In genomic region chr6:34393968-34394305, GRCh38 we compare ENCODE assay signal across 17 cellular contexts. TPM values are rescaled to one million over a fixed set of nuclear protein-coding genes. Genes with fewer than 3 reads are reported as not detected.
DNase-seq lines count a peak whose midpoint lies in the region; ATAC-seq and TF ChIP-seq lines count a peak whose summit lies in the region.
"Had no signal": no experiment of that assay in that cellular context is flagged by ENCODE, and none has a peak within 500 bp of the region (broad histone marks: within the 10 kb centered on the region; RNA-seq: fewer than 3 reads in every experiment).

No MANE protein-coding gene starts in this region.

- H3K9me3 ChIP-seq in left ventricle myocardium inferior (replicated peaks), result peaks cover 7% of the 10 kb centered on the region
- peaks cover 3% of the 10 kb centered on the region; the same call in 1 of the 2 replicates for H3K9me3 ChIP-seq in PC-3 (ENCODE audit: low read length)
- no peaks in the 10 kb centered on the region for H3K9me3 ChIP-seq in BE2C
- H3K9me3 ChIP-seq: prostate gland, thoracic aorta had no signal

- CTCF ChIA-PET in PC-3 (lab: Charles Lee), result interaction anchor here (0.6 kb wide), 1 partner anchor 31 kb away, joined by 6 read pairs; no protein-coding TSS in a partner anchor

- H3K9me2 ChIP-seq in PC-3 (replicated peaks; ENCODE audit: low read length), result no peaks in the 10 kb centered on the region

- H3K4me3 ChIP-seq in left ventricle myocardium inferior (peak overlapping the region; percentile 97), PC-3 (ENCODE audit: low read length) (0 out of 2 replicates have a peak overlapping the region, but pooled peaks have one; percentile 18), BE2C (ENCODE audit: low read depth, low read length) (no peak overlapping the region)
- H3K4me3 ChIP-seq: prostate gland had no signal

- POLR2A ChIA-PET in PC-3 (lab: Charles Lee; ENCODE audit: unreplicated experiment), result no interaction called here

- H3K27ac ChIP-seq in left ventricle myocardium inferior (replicated peaks), result peak overlapping the region; percentile 99
- H3K27ac ChIP-seq in PC-3 (ENCODE audit: low read length), result no peak overlapping the region
- H3K27ac ChIP-seq: foreskin keratinocyte had no signal

- no peak overlapping the region for H2AFZ ChIP-seq in PC-3 (ENCODE audit: low read length)

- H3K27me3 Mint-ChIP-seq in glutamatergic neuron (ENCODE audit: unreplicated experiment), result peaks cover 6% of the 10 kb centered on the region
- no peaks in the 10 kb centered on the region for H3K27me3 Mint-ChIP-seq in stimulated activated naive B cell treated with anti-CD40 and anti-IgM and Interleukin-4, amounts not matched to agents 10 μg/mL and 1 μg/mL and 100 μg/mL, for 72 hours
- H3K27me3 Mint-ChIP-seq: activated CD4-positive, alpha-beta T cell treated with anti-CD3 and anti-CD28 coated beads, Interleukin-2, amount 10 ng/mL, durations not matched to agents 24 days and 14 days had no signal

- no peak for DNase-seq in left ventricle myocardium inferior
- no peak for DNase-seq in Right ventricle myocardium superior
- no peak for DNase-seq in PC-3
- DNase-seq in glutamatergic neuron, result no peak
- no peak for DNase-seq in stimulated activated naive B cell treated with anti-CD40 and anti-IgM and Interleukin-4, amounts not matched to agents 10 μg/mL and 1 μg/mL and 100 μg/mL, for 72 hours
- no peak for DNase-seq in BE2C
- DNase-seq: activated CD4-positive, alpha-beta T cell treated with anti-CD3 and anti-CD28 coated beads, Interleukin-2, amount 10 ng/mL, durations not matched to agents 24 days and 14 days; activated naive CD4-positive, alpha-beta T cell treated with anti-CD3 and anti-CD28 coated beads, Interleukin-2, amount 50 U/mL, for 16 hours; endodermal cell; foreskin keratinocyte; midbrain; NCI-H2029; RPMI8226 had no signal

- H3K4me3 Mint-ChIP-seq in glutamatergic neuron (ENCODE audit: unreplicated experiment), result peak overlapping the region; percentile 75
- peak overlapping the region; percentile 17 to 59 for H3K4me3 Mint-ChIP-seq in stimulated activated naive B cell treated with anti-CD40 and anti-IgM and Interleukin-4, amounts not matched to agents 10 μg/mL and 1 μg/mL and 100 μg/mL, for 72 hours
- H3K4me3 Mint-ChIP-seq: activated CD4-positive, alpha-beta T cell treated with anti-CD3 and anti-CD28 coated beads, Interleukin-2, amount 10 ng/mL, durations not matched to agents 24 days and 14 days; endodermal cell had no signal

- peaks cover 5% of the 10 kb centered on the region for H3K36me3 Mint-ChIP-seq in glutamatergic neuron (ENCODE audit: unreplicated experiment)
- peaks cover 3 to 7% of the 10 kb centered on the region in 2 donors for H3K36me3 Mint-ChIP-seq in stimulated activated naive B cell treated with anti-CD40 and anti-IgM and Interleukin-4, amounts not matched to agents 10 μg/mL and 1 μg/mL and 100 μg/mL, for 72 hours

- peaks cover 3% of the 10 kb centered on the region for H3K4me1 Mint-ChIP-seq in glutamatergic neuron (ENCODE audit: low read depth, unreplicated experiment)
- peaks cover 10 to 16% of the 10 kb centered on the region in 2 donors for H3K4me1 Mint-ChIP-seq in stimulated activated naive B cell treated with anti-CD40 and anti-IgM and Interleukin-4, amounts not matched to agents 10 μg/mL and 1 μg/mL and 100 μg/mL, for 72 hours

- H3K27ac Mint-ChIP-seq in glutamatergic neuron (ENCODE audit: unreplicated experiment), result no peak overlapping the region
- H3K27ac Mint-ChIP-seq in stimulated activated naive B cell treated with anti-CD40 and anti-IgM and Interleukin-4, amounts not matched to agents 10 μg/mL and 1 μg/mL and 100 μg/mL, for 72 hours, result no peak overlapping the region
- H3K27ac Mint-ChIP-seq: activated CD4-positive, alpha-beta T cell treated with anti-CD3 and anti-CD28 coated beads, Interleukin-2, amount 10 ng/mL, durations not matched to agents 24 days and 14 days; endodermal cell had no signal

- H4K20me1 ChIP-seq in PC-3 (ENCODE audit: low read length), result peaks cover 9% of the 10 kb centered on the region; the same call in 1 of the 2 replicates

- H3K4me1 ChIP-seq in left ventricle myocardium inferior, result peaks cover 46% of the 10 kb centered on the region
- H3K4me1 ChIP-seq in PC-3 (ENCODE audit: insufficient read depth, low read length), result peaks cover 8% of the 10 kb centered on the region
- 0 out of 2 replicates have a peak, but pooled peaks cover 3% of the 10 kb centered on the region for H3K4me1 ChIP-seq in BE2C
- H3K4me1 ChIP-seq: foreskin keratinocyte, prostate gland had no signal

- no TSS peak for BruUV-seq in PC-3 (replicated peaks; lab: Mats Ljungman, UMichigan)

- no peak for TF ChIP-seq CTCF in left ventricle myocardium inferior (IDR thresholded peaks at IDR 0.05; ENCODE audit: borderline replicate concordance)
- TF ChIP-seq CTCF in PC-3 (conservative IDR thresholded peaks at IDR 0.05; ENCODE audit: low read depth, low read length), result no peak
- TF ChIP-seq CTCF in glutamatergic neuron (IDR thresholded peaks at IDR 0.05; ENCODE audit: partially characterized antibody, unreplicated experiment), result no peak
- no peak for TF ChIP-seq CTCF in BE2C (IDR thresholded peaks at IDR 0.05; ENCODE audit: low read depth, low read length)

- peak overlapping the region; percentile 60 for H3K4me2 ChIP-seq in PC-3 (ENCODE audit: low read length)

- intact Hi-C loops in left ventricle myocardium inferior (cut with micrococcal nuclease) (no loop called here), Right ventricle myocardium superior (cut with DNase I) (loop anchor here (2.0 kb wide), 1 partner anchor 145 kb away; the partner anchor contains the start of gene SMIM29), PC-3 (cut with micrococcal nuclease) (loop anchor here (2.0 kb wide), 1 partner anchor 53 kb away; no protein-coding TSS in a partner anchor)

- H3K36me3 ChIP-seq in left ventricle myocardium inferior (no peaks in the 10 kb centered on the region), PC-3 (ENCODE audit: low read depth, low read length) (no peaks in the 10 kb centered on the region), BE2C (peaks cover 4% of the 10 kb centered on the region; the same call in 1 of the 2 replicates)
- H3K36me3 ChIP-seq: prostate gland, thoracic aorta had no signal

- H3F3A ChIP-seq in PC-3 (ENCODE audit: low read length, unreplicated experiment), result no peaks in the 10 kb centered on the region

- ATAC-seq in Right ventricle myocardium superior (ENCODE audit: poor library complexity), result no peak
- ATAC-seq in PC-3, result no peak
- no peak for ATAC-seq in stimulated activated naive B cell treated with anti-CD40 and anti-IgM and Interleukin-4, amounts not matched to agents 10 μg/mL and 1 μg/mL and 100 μg/mL, for 72 hours (replicated peaks)
- ATAC-seq in GM19395 (IDR thresholded peaks at IDR 0.05; ENCODE audit: unreplicated experiment), result no peak
- ATAC-seq in GM21576 (IDR thresholded peaks at IDR 0.05; ENCODE audit: unreplicated experiment), result no peak
- ATAC-seq: foreskin keratinocyte had no signal

- H3K27me3 ChIP-seq in left ventricle myocardium inferior (ENCODE audit: low read depth) (no peaks in the 10 kb centered on the region), PC-3 (ENCODE audit: low read length) (no peaks in the 10 kb centered on the region), BE2C (no peaks in the 10 kb centered on the region)
- H3K27me3 ChIP-seq: foreskin keratinocyte had no signal

- peaks cover 33% of the 10 kb centered on the region for H3K79me2 ChIP-seq in PC-3 (ENCODE audit: low read length)

- no peak overlapping the region for H3K9ac ChIP-seq in PC-3 (ENCODE audit: low read length)

- peaks cover 11% of the 10 kb centered on the region for H3K9me3 Mint-ChIP-seq in glutamatergic neuron (ENCODE audit: unreplicated experiment)
- peaks cover 0 to 3% of the 10 kb centered on the region in 2 donors for H3K9me3 Mint-ChIP-seq in stimulated activated naive B cell treated with anti-CD40 and anti-IgM and Interleukin-4, amounts not matched to agents 10 μg/mL and 1 μg/mL and 100 μg/mL, for 72 hours

RNA-seq across cellular contexts. Expression of gene NUDT3, which starts 1.5 kb away (rescaled TPM):
- total RNA-seq in left ventricle myocardium inferior (50.1 TPM), Right ventricle myocardium superior (49.6 TPM), PC-3 (2014; rRNA removed) (24.6 and 28.7 TPM in 2 replicates), glutamatergic neuron (ENCODE audit: unreplicated experiment) (76.1 TPM)
- polyA plus RNA-seq in BE2C (2012; ENCODE audit: insufficient read depth, insufficient read length, low read depth), result 21.1 TPM

RNA-seq across cellular contexts. Expression of gene RPS10, which starts 31.9 kb away (rescaled TPM):
- 678 TPM for total RNA-seq in left ventricle myocardium inferior
- 638 TPM for total RNA-seq in Right ventricle myocardium superior
- 2,227 and 3,060 TPM in 2 replicates for total RNA-seq in PC-3 (2014; rRNA removed)
- 643 TPM for total RNA-seq in glutamatergic neuron (ENCODE audit: unreplicated experiment)
- polyA plus RNA-seq in BE2C (2012; ENCODE audit: insufficient read depth, insufficient read length, low read depth), result 1,444 TPM
